ENCODE assay signal across 7 cellular contexts in the genomic region with DNA sequence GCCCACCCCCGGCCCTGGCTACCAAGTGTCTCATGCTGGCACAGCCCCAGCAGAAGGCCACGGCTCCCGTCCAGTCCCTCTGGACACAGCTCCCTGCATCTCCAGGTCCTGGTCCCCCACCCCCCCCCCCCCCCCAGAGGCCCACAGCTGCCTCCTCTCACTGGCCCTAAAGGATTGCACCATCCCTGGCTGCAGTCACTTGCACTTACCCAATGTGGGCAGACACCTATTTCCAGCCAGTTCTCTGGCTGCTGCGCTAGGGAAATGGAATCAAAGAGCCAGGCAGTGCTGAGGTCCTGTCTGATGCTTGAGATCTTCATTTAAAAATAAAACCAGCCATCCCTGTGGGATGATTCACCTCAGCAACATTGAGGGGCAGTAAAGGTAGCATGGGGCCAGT.
"Had no signal": no experiment of that assay in that cellular context is flagged by ENCODE, and none has a peak within 500 bp of the region (broad histone marks: within the 10 kb centered on the region; RNA-seq: fewer than 3 reads in every experiment).

No MANE protein-coding gene starts in this region.

- H2AFZ ChIP-seq: GM23248 had no signal

- ATAC-seq: HCT116 had no signal

- H3K4me3 ChIP-seq: GM23248, HAP-1 had no signal

- H3K9me3 ChIP-seq: HAP-1 had no signal

- H3K4me1 ChIP-seq: HAP-1 had no signal

- H3K27ac ChIP-seq: GM23248 had no signal

- H3K36me3 ChIP-seq: HAP-1 had no signal

- DNase-seq: GM23248, GOT3, H7, HFFc6, IMR-90 had no signal

- H3K9ac ChIP-seq: GM23248 had no signal
